In the genomic region with DNA sequence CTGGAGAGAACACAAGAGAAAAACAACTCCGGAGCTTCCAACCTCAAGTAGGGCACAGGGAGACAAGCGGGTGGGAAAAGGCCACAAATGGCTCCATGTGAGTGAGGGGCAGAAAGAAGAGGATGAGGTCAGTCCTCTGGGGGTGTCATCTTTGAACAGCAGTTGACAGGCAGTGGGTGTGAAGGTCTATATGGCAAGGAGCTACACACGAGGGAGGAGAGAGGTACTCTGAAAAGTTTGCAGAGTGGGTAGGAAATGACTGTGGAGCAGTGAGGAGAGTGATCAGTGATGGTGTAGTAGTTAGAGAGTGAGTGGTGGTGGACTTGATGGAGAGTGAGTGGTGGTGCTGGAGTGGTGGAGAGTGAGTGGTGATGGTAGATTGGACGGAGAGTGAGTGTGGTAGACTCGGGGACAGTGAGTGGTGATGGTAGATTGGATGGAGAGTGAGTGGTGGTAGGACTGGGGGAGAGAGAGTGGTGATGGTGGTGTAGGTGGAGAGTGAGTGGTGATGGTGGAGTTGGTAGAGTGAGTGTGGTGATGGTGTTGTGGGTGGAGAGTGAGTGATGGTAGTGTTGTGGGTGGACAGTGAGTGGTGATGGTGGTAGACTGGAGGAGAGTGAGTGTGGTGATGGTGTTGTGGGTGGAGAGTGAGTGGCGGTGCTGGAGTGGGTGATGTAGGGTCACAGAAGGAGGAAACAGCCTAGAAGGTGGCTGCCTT, we compare ENCODE assay signal across 14 cellular contexts. TPM values are rescaled to one million over a fixed set of nuclear protein-coding genes. Genes with fewer than 3 reads are reported as not detected.
DNase-seq lines count a peak whose midpoint lies in the region; ATAC-seq, FAIRE-seq and TF ChIP-seq lines count a peak whose summit lies in the region.
"Had no signal": no experiment of that assay in that cellular context is flagged by ENCODE, and none has a peak within 500 bp of the region (broad histone marks: within the 10 kb centered on the region; RNA-seq: fewer than 3 reads in every experiment).

No MANE protein-coding gene starts in this region.

- no peak for TF ChIP-seq RAD21 in HepG2 (CRISPR knock-in tag; IDR thresholded peaks at IDR 0.05)

- no peak for ATAC-seq in HepG2
- ATAC-seq in right lobe of liver: no peak
- peak; percentile 53 to 75 (median 63) for ATAC-seq in natural killer cell
- ATAC-seq in HG03442 (IDR thresholded peaks at IDR 0.05; ENCODE audit: unreplicated experiment): no peak
- no peak for ATAC-seq in HG02763 (IDR thresholded peaks at IDR 0.05; ENCODE audit: unreplicated experiment)

- peaks cover 9% of the 10 kb centered on the region for H4K20me1 ChIP-seq in HepG2 (ENCODE audit: insufficient read depth, low read length)

- no TSS peak for BruUV-seq in HepG2 (replicated peaks; lab: Mats Ljungman, UMichigan)

- no peaks in the 10 kb centered on the region for H3K9me3 ChIP-seq in HepG2 (ENCODE audit: low read length)
- no peaks in the 10 kb centered on the region for H3K9me3 ChIP-seq in right lobe of liver

- in situ Hi-C loops in HepG2 (cut with HindIII; ENCODE audit: extremely low pct_ligation_motif_present, low pct_unique_long_range_greater_than_20kb): no loop called here

- DNase-seq in HepG2 (ENCODE audit: low spot score): no peak
- DNase-seq in right lobe of liver: no peak
- DNase-seq in activated T-helper 2 cell treated with anti-CD3 and anti-CD28 coated beads, Interferon-gamma antibody, Interleukin-2, Interleukin-4, amounts not matched to agents 10 μg/mL and 5 μg/mL and 100 μg/mL, durations not matched to agents 14 hours and 24 hours and 36 hours (ENCODE audit: low spot score): no peak
- no peak for DNase-seq in natural killer cell
- DNase-seq in kidney glomerular epithelial cell (lab: John Stamatoyannopoulos, UW): no peak
- no peak for DNase-seq in activated CD4-positive, CD25-positive, alpha-beta regulatory T cell treated with anti-CD3 and anti-CD28 coated beads, Interleukin-2, amount 50 U/mL, for 72 hours
- DNase-seq: AML-193, anterior cingulate cortex, DMS79, Karpas-422, NCI-H748 treated with DMSO at 0.1 percent for 48 hours had no signal

- FAIRE-seq in HepG2 (lab: Jason Lieb, UNC): no peak

- H3K27ac Mint-ChIP-seq in activated T-helper 2 cell treated with anti-CD3 and anti-CD28 coated beads, Interferon-gamma antibody, Interleukin-2, Interleukin-4, amounts not matched to agents 10 μg/mL and 5 μg/mL and 100 μg/mL, durations not matched to agents 14 hours and 24 hours and 36 hours: peak overlapping the region; percentile 56
- H3K27ac Mint-ChIP-seq in natural killer cell: peak overlapping the region; percentile 27 to 71
- H3K27ac Mint-ChIP-seq: memory B cell had no signal

- no peaks in the 10 kb centered on the region for H3K9me3 Mint-ChIP-seq in activated T-helper 2 cell treated with anti-CD3 and anti-CD28 coated beads, Interferon-gamma antibody, Interleukin-2, Interleukin-4, amounts not matched to agents 10 μg/mL and 5 μg/mL and 100 μg/mL, durations not matched to agents 14 hours and 24 hours and 36 hours
- H3K9me3 Mint-ChIP-seq in natural killer cell: peaks cover 4 to 5% of the 10 kb centered on the region in 2 donors

- TF ChIP-seq EP300 in HepG2 (IDR thresholded peaks at IDR 0.05; ENCODE audit: low read depth in 2 of 2, low read length in 2 of 2) (no peak), HepG2 (CRISPR knock-in tag; IDR thresholded peaks at IDR 0.05; ENCODE audit: borderline replicate concordance) (no peak)

- H3K27ac ChIP-seq in HepG2 (ENCODE audit: extremely low read length, insufficient read depth, low read length) (no peak overlapping the region), right lobe of liver (no peak overlapping the region)

- H3K4me2 ChIP-seq in HepG2 (ENCODE audit: low read depth, low read length): no peak overlapping the region

- POLR2A ChIA-PET in HepG2 (lab: Yijun Ruan, JAX): no interaction called here

- H3K27me3 ChIP-seq in HepG2 (ENCODE audit: control insufficient read depth in 1 of 2, insufficient read depth in 2 of 2, low read length in 2 of 2) (no peaks in the 10 kb centered on the region), right lobe of liver (no peaks in the 10 kb centered on the region)

- no peak for TF ChIP-seq CTCF in HepG2 (CRISPR knock-in tag; IDR thresholded peaks at IDR 0.05)
- no peak for TF ChIP-seq CTCF in right lobe of liver (IDR thresholded peaks at IDR 0.05)
- no peak for TF ChIP-seq CTCF in natural killer cell (IDR thresholded peaks at IDR 0.05)

- H3K4me1 ChIP-seq in HepG2 (ENCODE audit: insufficient read depth, low read length): peaks cover 33% of the 10 kb centered on the region
- peaks cover 0 to 6% (median 0%) of the 10 kb centered on the region in 4 donors for H3K4me1 ChIP-seq in right lobe of liver

- WGBS in HepG2 (ENCODE audit: low lambda C conversion rate): 97% methylated on average over 6 of the region's 6 CpGs
- 84% methylated on average over 6 of the region's 6 CpGs for WGBS in right lobe of liver (ENCODE audit: insufficient coverage, low coverage, low lambda C conversion rate, missing lambda C conversion rate)

- CTCF ChIA-PET in HepG2 (lab: Yijun Ruan, JAX; ENCODE audit: low intra/inter-chr PET ratio, low total read pairs): no interaction called here

- TF ChIP-seq POLR2A in HepG2 (IDR thresholded peaks at IDR 0.05; ENCODE audit: insufficient read depth in 1 of 2, low read depth in 2 of 2, low read length in 2 of 2) (no peak), right lobe of liver (IDR thresholded peaks at IDR 0.05) (no peak)

- H3K4me3 ChIP-seq in HepG2 (replicated peaks in 1 of 3; ENCODE audit: insufficient read depth in 1 of 3, low read depth in 2 of 3, low read length in 3 of 3): no peak overlapping the region
- no peak overlapping the region for H3K4me3 ChIP-seq in right lobe of liver

- no peak overlapping the region for H2AFZ ChIP-seq in HepG2 (ENCODE audit: low read length)

- no peak overlapping the region for H3K4me3 Mint-ChIP-seq in activated T-helper 2 cell treated with anti-CD3 and anti-CD28 coated beads, Interferon-gamma antibody, Interleukin-2, Interleukin-4, amounts not matched to agents 10 μg/mL and 5 μg/mL and 100 μg/mL, durations not matched to agents 14 hours and 24 hours and 36 hours (ENCODE audit: low read depth)
- H3K4me3 Mint-ChIP-seq in natural killer cell: peak overlapping the region; percentile 66
- H3K4me3 Mint-ChIP-seq: memory B cell had no signal

- peaks cover 37% of the 10 kb centered on the region for H3K4me1 Mint-ChIP-seq in activated T-helper 2 cell treated with anti-CD3 and anti-CD28 coated beads, Interferon-gamma antibody, Interleukin-2, Interleukin-4, amounts not matched to agents 10 μg/mL and 5 μg/mL and 100 μg/mL, durations not matched to agents 14 hours and 24 hours and 36 hours (ENCODE audit: low read depth)
- peaks cover 32 to 36% of the 10 kb centered on the region in 2 donors for H3K4me1 Mint-ChIP-seq in natural killer cell

- H3K9ac ChIP-seq in HepG2 (ENCODE audit: insufficient read depth, low read depth, low read length): no peak overlapping the region

- peaks cover 4 to 25% of the 10 kb centered on the region in 2 experiments; a peak in 4 of 5 replicates for H3K36me3 ChIP-seq in HepG2 (replicated peaks in 1 of 2; ENCODE audit: control insufficient read depth in 1 of 2, insufficient read depth in 2 of 2, low read length in 2 of 2)
- no peaks in the 10 kb centered on the region for H3K36me3 ChIP-seq in right lobe of liver

- H3K79me2 ChIP-seq in HepG2 (ENCODE audit: insufficient read depth, low read length): peaks cover 69% of the 10 kb centered on the region

- peaks cover 63% of the 10 kb centered on the region for H3K36me3 Mint-ChIP-seq in activated T-helper 2 cell treated with anti-CD3 and anti-CD28 coated beads, Interferon-gamma antibody, Interleukin-2, Interleukin-4, amounts not matched to agents 10 μg/mL and 5 μg/mL and 100 μg/mL, durations not matched to agents 14 hours and 24 hours and 36 hours (ENCODE audit: low read depth)
- H3K36me3 Mint-ChIP-seq in natural killer cell: no peaks in the 10 kb centered on the region

- no peaks in the 10 kb centered on the region for H3K27me3 Mint-ChIP-seq in activated T-helper 2 cell treated with anti-CD3 and anti-CD28 coated beads, Interferon-gamma antibody, Interleukin-2, Interleukin-4, amounts not matched to agents 10 μg/mL and 5 μg/mL and 100 μg/mL, durations not matched to agents 14 hours and 24 hours and 36 hours (ENCODE audit: low read depth)
- no peaks in the 10 kb centered on the region for H3K27me3 Mint-ChIP-seq in natural killer cell (ENCODE audit: low read depth in 2 of 2)
- H3K27me3 Mint-ChIP-seq: memory B cell had no signal

- intact Hi-C loops in HepG2 (cut with micrococcal nuclease; ENCODE audit: unreplicated experiment): no loop called here
- intact Hi-C loops in right lobe of liver (cut with DNase I): no loop called here
- intact Hi-C loops in activated T-helper 2 cell treated with anti-CD3 and anti-CD28 coated beads, Interferon-gamma antibody, Interleukin-2, Interleukin-4, amounts not matched to agents 10 μg/mL and 5 μg/mL and 100 μg/mL, durations not matched to agents 14 hours and 24 hours and 36 hours (cut with micrococcal nuclease): no loop called here
- intact Hi-C loops in natural killer cell (cut with micrococcal nuclease): no loop called here

RNA-seq across cellular contexts. Expression of gene TFDP1, which starts 4.0 kb away (rescaled TPM):
- total RNA-seq in HepG2 (2016; rRNA removed; fragmentation: Illumina TruSeq; extraction: Trizol) (78.3 and 84.2 TPM in 2 replicates), right lobe of liver (10 to 100 TPM; 21.7 to 26.9 (median 25.1) TPM), natural killer cell (10 to 100 TPM; 26.3 to 44.3 (median 29.2) TPM)
- 194 and 195 TPM in 2 replicates for total RNA-seq in HepG2 (2016; cell fraction: cytosol; rRNA removed; fragmentation: Illumina TruSeq; extraction: Trizol; ENCODE audit: low read depth)
- total RNA-seq in HepG2 (2016; cell fraction: insoluble cytoplasmic fraction; rRNA removed; fragmentation: Illumina TruSeq; extraction: Trizol): 67.1 and 88.3 TPM in 2 replicates
- total RNA-seq in HepG2 (2016; cell fraction: membrane; rRNA removed; fragmentation: Illumina TruSeq; extraction: Trizol): 221 and 222 TPM in 2 replicates
- total RNA-seq in HepG2 (2016; cell fraction: nucleus; rRNA removed; fragmentation: Illumina TruSeq; extraction: Trizol): 49.7 and 57.5 TPM in 2 replicates
- polyA plus RNA-seq in HepG2 (2011; rRNA removed): 31.6 and 38.0 TPM in 2 replicates
- polyA plus RNA-seq in HepG2 (2011; cell fraction: cytosol; rRNA removed): 25.7 and 26.3 TPM in 2 replicates
- polyA plus RNA-seq in HepG2 (2011; cell fraction: nucleus; rRNA removed): 37.1 and 39.8 TPM in 2 replicates
- 25.2 and 38.0 TPM in 2 replicates for polyA plus RNA-seq in HepG2 (2012)
- polyA plus RNA-seq in HepG2 (2016; cell fraction: cytosol; fragmentation: Illumina TruSeq; extraction: Trizol; ENCODE audit: low read depth): 283 and 288 TPM in 2 replicates
- polyA plus RNA-seq in HepG2 (2016; cell fraction: insoluble cytoplasmic fraction; fragmentation: Illumina TruSeq; extraction: Trizol; ENCODE audit: low read depth): 98.5 and 123 TPM in 2 replicates
- 260 and 268 TPM in 2 replicates for polyA plus RNA-seq in HepG2 (2016; cell fraction: membrane; fragmentation: Illumina TruSeq; extraction: Trizol; ENCODE audit: low read depth)
- polyA plus RNA-seq in HepG2 (2016; cell fraction: nucleus; fragmentation: Illumina TruSeq; extraction: Trizol; ENCODE audit: insufficient read depth, low read depth): 93.4 and 97.4 TPM in 2 replicates
- 27.0 and 92.2 TPM in 2 replicates for polyA minus RNA-seq in HepG2 (2011; rRNA and poly(A)+ RNA removed; ENCODE audit: low replicate concordance)
- 13.8 and 22.4 TPM in 2 replicates for polyA minus RNA-seq in HepG2 (2011; cell fraction: cytosol; rRNA and poly(A)+ RNA removed)
- polyA minus RNA-seq in HepG2 (2011; cell fraction: nucleus; rRNA and poly(A)+ RNA removed): 24.0 and 26.7 TPM in 2 replicates
- 164 and 177 TPM in 2 replicates for total RNA-seq in activated T-helper 2 cell treated with anti-CD3 and anti-CD28 coated beads, Interferon-gamma antibody, Interleukin-2, Interleukin-4, amounts not matched to agents 10 μg/mL and 5 μg/mL and 100 μg/mL, durations not matched to agents 14 hours and 24 hours and 36 hours

Comparison
In these comparisons a context has a peak if more than half of its experiments do, and no peak if none do; other contexts are left out.
1. ATAC-seq: peak in natural killer cell (3 of 3); none in HepG2 (single experiment), right lobe of liver (0 of 4), HG03442 (single experiment) and HG02763 (single experiment).